In the genomic region with DNA sequence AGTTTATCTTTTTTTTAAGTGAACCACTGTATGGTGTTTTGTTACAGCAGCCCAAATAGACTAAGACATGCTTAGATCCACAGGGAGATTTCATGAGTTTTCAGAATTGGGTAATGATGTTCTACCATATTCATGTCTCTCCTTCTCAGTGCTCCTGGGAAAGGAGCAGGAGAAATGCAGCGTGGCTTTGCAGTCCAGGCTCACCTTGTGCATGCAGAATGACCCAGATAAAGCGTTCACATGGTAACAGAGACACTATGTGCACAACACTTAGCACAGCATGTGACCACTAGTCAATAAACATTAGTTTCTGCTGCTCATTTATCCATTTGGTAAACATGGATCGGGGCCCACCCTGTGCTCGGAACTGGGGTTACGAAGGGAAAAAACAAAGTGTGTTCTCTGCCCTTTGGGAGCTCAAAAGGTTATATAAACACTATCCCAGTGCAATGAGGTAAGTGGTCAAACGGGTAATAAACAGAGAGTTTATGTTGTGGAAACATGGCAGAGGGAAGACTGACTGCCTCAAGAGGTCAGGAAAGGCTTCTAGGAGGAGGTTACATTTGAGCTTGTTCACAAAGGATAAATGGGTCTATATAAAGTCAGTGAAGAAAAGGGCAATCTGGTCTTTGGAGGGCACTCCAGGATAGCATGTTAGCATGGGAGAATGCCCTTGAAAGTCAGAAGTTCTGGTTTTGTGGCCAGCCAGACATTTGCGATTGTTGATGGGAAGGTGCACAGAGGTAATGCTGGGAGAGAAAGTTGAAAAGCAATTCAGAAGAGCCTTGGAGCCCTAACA, we compare ENCODE assay signal across 12 cellular contexts.
DNase-seq lines count a peak whose midpoint lies in the region; FAIRE-seq and TF ChIP-seq lines count a peak whose summit lies in the region.
"Had no signal": no experiment of that assay in that cellular context is flagged by ENCODE, and none has a peak within 500 bp of the region (broad histone marks: within the 10 kb centered on the region; RNA-seq: fewer than 3 reads in every experiment).

No MANE protein-coding gene starts in this region.

- no peak for TF ChIP-seq EP300 in H1 (IDR thresholded peaks at IDR 0.05; ENCODE audit: borderline replicate concordance in 1 of 2, low read depth in 2 of 2, low read length in 2 of 2)

- H3K4me1 ChIP-seq in H1 (replicated peaks in 1 of 4; ENCODE audit: control insufficient read depth in 3 of 4, insufficient read depth in 4 of 4, low read length in 3 of 4) (peaks cover 0 to 2% (median 0%) of the 10 kb centered on the region in 4 experiments; a peak in 1 of 7 replicates), mesendoderm (ENCODE audit: control insufficient read depth, low read depth, low read length) (no peaks in the 10 kb centered on the region), spleen (no peaks in the 10 kb centered on the region)
- H3K4me1 ChIP-seq in effector memory CD4-positive, alpha-beta T cell (ENCODE audit: control insufficient read depth, insufficient read depth, low read length, poor library complexity, severe bottlenecking) = no peaks in the 10 kb centered on the region
- H3K4me1 ChIP-seq: HAP-1 had no signal

- H2BK120ac ChIP-seq in H1 (replicated peaks; ENCODE audit: low read depth, low read length) (no peak overlapping the region), mesendoderm (ENCODE audit: low read depth, low read length) (no peak overlapping the region)

- H3K27me3 ChIP-seq in H1 (replicated peaks in 1 of 4; ENCODE audit: control insufficient read depth in 3 of 4, extremely low read depth in 1 of 4, insufficient read depth in 3 of 4, low read length in 3 of 4) (no peaks in the 10 kb centered on the region), mesendoderm (ENCODE audit: insufficient read depth, low read length, poor library complexity) (no peaks in the 10 kb centered on the region), spleen (replicated peaks in 1 of 7) (no peaks in the 10 kb centered on the region)
- no peaks in the 10 kb centered on the region for H3K27me3 ChIP-seq in effector memory CD4-positive, alpha-beta T cell (replicated peaks; ENCODE audit: control insufficient read depth, insufficient read depth, low read length, poor library complexity, severe bottlenecking)
- H3K27me3 ChIP-seq: SJSA1 had no signal

- intact Hi-C loops in spleen (cut with DNase I; ENCODE audit: low total_unique reads) = no loop called here

- H3K9me3 ChIP-seq in H1 (ENCODE audit: insufficient read depth in 2 of 2, low read depth in 1 of 2, low read length in 1 of 2) = no peaks in the 10 kb centered on the region
- H3K9me3 ChIP-seq in effector memory CD4-positive, alpha-beta T cell (ENCODE audit: control insufficient read depth, low read length) = no peaks in the 10 kb centered on the region
- peaks cover 0 to 12% (median 0%) of the 10 kb centered on the region in 8 donors for H3K9me3 ChIP-seq in spleen
- H3K9me3 ChIP-seq: HAP-1 had no signal

- FAIRE-seq in H1 (lab: Jason Lieb, UNC) = no peak

- no peak overlapping the region for H3K4me2 ChIP-seq in H1 (ENCODE audit: insufficient read depth in 1 of 2, low read depth in 2 of 2, low read length in 2 of 2)
- no peak overlapping the region for H3K4me2 ChIP-seq in mesendoderm (ENCODE audit: low read length)

- H3K56ac ChIP-seq in H1 (replicated peaks; ENCODE audit: insufficient read length, low read depth, low read length) (no peak overlapping the region), mesendoderm (ENCODE audit: low read length) (peak overlapping the region; percentile 38)

- H3K36me3 ChIP-seq in H1 (ENCODE audit: control insufficient read depth in 2 of 4, insufficient read depth in 4 of 4, low read length in 3 of 4) (no peaks in the 10 kb centered on the region), mesendoderm (ENCODE audit: control insufficient read depth, insufficient read depth, low read length) (no peaks in the 10 kb centered on the region), spleen (no peaks in the 10 kb centered on the region)
- H3K36me3 ChIP-seq in effector memory CD4-positive, alpha-beta T cell (ENCODE audit: control insufficient read depth, insufficient read depth, low read length) = no peaks in the 10 kb centered on the region
- H3K36me3 ChIP-seq: HAP-1, SJSA1 had no signal

- H4K8ac ChIP-seq in H1 (ENCODE audit: extremely low read depth, insufficient read depth, low read length) = no peak overlapping the region
- H4K8ac ChIP-seq in mesendoderm (ENCODE audit: low read depth, low read length) = no peak overlapping the region

- H2BK5ac ChIP-seq in H1 (ENCODE audit: low read depth, low read length) = no peak overlapping the region
- H2BK5ac ChIP-seq in mesendoderm (ENCODE audit: low read length) = no peak overlapping the region

- H4K20me1 ChIP-seq in H1 (replicated peaks in 1 of 2; ENCODE audit: control insufficient read depth in 1 of 2, insufficient read depth in 2 of 2, low read length in 2 of 2) = no peaks in the 10 kb centered on the region

- H3K79me2 ChIP-seq in H1 (ENCODE audit: control insufficient read depth in 1 of 2, insufficient read depth in 2 of 2, low read length in 2 of 2) (no peaks in the 10 kb centered on the region), mesendoderm (ENCODE audit: control insufficient read depth, insufficient read depth, low read length) (no peaks in the 10 kb centered on the region)

- H2BK15ac ChIP-seq in H1 (ENCODE audit: low read length) (no peak overlapping the region), mesendoderm (replicated peaks; ENCODE audit: low read depth) (no peak overlapping the region)

- TF ChIP-seq CTCF in H1 (IDR thresholded peaks at IDR 0.05; ENCODE audit: control extremely low read depth in 1 of 3, insufficient read depth in 1 of 3, low read depth in 1 of 3, low read length in 3 of 3) (no peak), spleen (IDR thresholded peaks at IDR 0.05 in 8 of 11, conservative IDR thresholded peaks at IDR 0.05 in 3 of 11) (no peak)

- POLR2A ChIA-PET in H1 (lab: Charles Lee; ENCODE audit: partially characterized antibody) = no interaction called here

- no peaks in the 10 kb centered on the region for H3K79me1 ChIP-seq in H1 (ENCODE audit: low read depth, low read length)
- no peaks in the 10 kb centered on the region for H3K79me1 ChIP-seq in mesendoderm (ENCODE audit: low read length)

- DNase-seq in COR-L47 (lab: John Stamatoyannopoulos, UW) = peak; percentile 16
- peak; percentile 95 for DNase-seq in NCI-H748 (lab: John Stamatoyannopoulos, UW; ENCODE audit: unreplicated experiment)
- DNase-seq in H1 (ENCODE audit: low read depth in 1 of 2, low spot score in 2 of 2) = no peak
- DNase-seq in mesendoderm = no peak
- no peak for DNase-seq in effector CD4-positive, alpha-beta T cell
- no peak for DNase-seq in effector memory CD4-positive, alpha-beta T cell
- DNase-seq in spleen = no peak
- DNase-seq: DMS79, Kasumi-1 had no signal

- H2AFZ ChIP-seq in H1 (ENCODE audit: low read length) = 0 out of 2 replicates have a peak overlapping the region, but pooled peaks have one; percentile 5

- H3K9ac ChIP-seq in H1 (replicated peaks in 1 of 4; ENCODE audit: extremely low read depth in 1 of 4, low read depth in 3 of 4, low read length in 3 of 4) = no peak overlapping the region
- no peak overlapping the region for H3K9ac ChIP-seq in mesendoderm (ENCODE audit: low read length)

- no peak overlapping the region for H2BK12ac ChIP-seq in H1 (ENCODE audit: low read depth, low read length)

- H3K27ac ChIP-seq in H1 (ENCODE audit: low read depth, low read length) (no peak overlapping the region), mesendoderm (ENCODE audit: low read depth, low read length) (no peak overlapping the region), spleen (peak overlapping the region in 1 of 8 donors; percentile 14)
- H3K27ac ChIP-seq in effector memory CD4-positive, alpha-beta T cell (ENCODE audit: insufficient read depth, low read length, poor library complexity, severe bottlenecking) = no peak overlapping the region
- H3K27ac ChIP-seq: RWPE1, SJSA1 had no signal

- H2BK20ac ChIP-seq in H1 (ENCODE audit: low read length) = no peak overlapping the region

- TF ChIP-seq POLR2A in H1 (IDR thresholded peaks at IDR 0.05; ENCODE audit: control extremely low read depth in 1 of 2, low read depth in 2 of 2, low read length in 2 of 2) (no peak), spleen (IDR thresholded peaks at IDR 0.05) (no peak)

- CTCF ChIA-PET in H1 (lab: Charles Lee; ENCODE audit: partially characterized antibody) = interaction anchor here (0.5 to 3.0 kb wide), 22 partner anchors 8 to 1403 kb away, joined by 3 to 16 read pairs (median 4); no protein-coding TSS in a partner anchor

- H2AK5ac ChIP-seq in H1 (ENCODE audit: low read depth, low read length) (no peak overlapping the region), mesendoderm (ENCODE audit: low read length) (no peak overlapping the region)

- H3K23me2 ChIP-seq in H1 (ENCODE audit: low read depth, low read length) = peaks cover 3% of the 10 kb centered on the region; the same call in 1 of the 2 replicates

- H3K18ac ChIP-seq in H1 (ENCODE audit: extremely low read depth, low read length) = no peak overlapping the region
- no peak overlapping the region for H3K18ac ChIP-seq in mesendoderm (ENCODE audit: low read length)

- no peak overlapping the region for H3K14ac ChIP-seq in H1 (ENCODE audit: insufficient read length)

- H3K4ac ChIP-seq in H1 (replicated peaks; ENCODE audit: insufficient read length, low read depth, low read length) (no peak overlapping the region), mesendoderm (ENCODE audit: low read depth, low read length) (no peak overlapping the region)

- 0 out of 4 replicates have a peak, but pooled peaks of 1 of the 2 experiments have one; percentile 10 for TF ChIP-seq RAD21 in H1 (IDR thresholded peaks at IDR 0.05 in 1 of 2, conservative IDR thresholded peaks at IDR 0.05 in 1 of 2; ENCODE audit: low read depth in 2 of 2, low read length in 2 of 2)

- 85% methylated on average over 7 of the region's 7 CpGs; no CpG with 5 or more reads in 1 of the 2 experiments for WGBS in H1 (ENCODE audit: extremely low coverage in 1 of 2, insufficient coverage in 1 of 2, insufficient read length in 1 of 2, insufficient replicate concordance in 2 of 2, low coverage in 1 of 2, low lambda C conversion rate in 2 of 2, missing lambda C conversion rate in 1 of 2), 2 experiments
- no CpG with 5 or more reads among the region's 7 CpGs for WGBS in mesendoderm (ENCODE audit: extremely low coverage, insufficient coverage, low lambda C conversion rate)
- WGBS in spleen, 5 donors = 73 to 81% (median 80%) methylated on average over 7 of the region's 7 CpGs

- H4K91ac ChIP-seq in H1 (replicated peaks; ENCODE audit: insufficient read length, low read length) = no peak overlapping the region

- H3K23ac ChIP-seq in H1 (ENCODE audit: insufficient read length) (no peak overlapping the region), mesendoderm (ENCODE audit: low read length) (no peak overlapping the region)

- H3K4me3 ChIP-seq in H1 (ENCODE audit: extremely low read depth in 1 of 4, insufficient read depth in 2 of 4, low read depth in 3 of 4, low read length in 4 of 4) = no peak overlapping the region
- no peak overlapping the region for H3K4me3 ChIP-seq in mesendoderm (ENCODE audit: low read length)
- H3K4me3 ChIP-seq in effector memory CD4-positive, alpha-beta T cell (ENCODE audit: insufficient read depth, low read depth, low read length, poor library complexity, severe bottlenecking) = no peak overlapping the region
- no peak overlapping the region for H3K4me3 ChIP-seq in spleen
- H3K4me3 ChIP-seq: HAP-1, SJSA1 had no signal

- no peak overlapping the region for H4K5ac ChIP-seq in H1 (ENCODE audit: insufficient read length, low read depth, low read length)
- no peak overlapping the region for H4K5ac ChIP-seq in mesendoderm (ENCODE audit: low read length)

Comparison
In these comparisons a context has a peak if more than half of its experiments do, and no peak if none do; other contexts are left out.
1. DNase-seq: peak in COR-L47 (single experiment) and NCI-H748 (single experiment); none in H1 (0 of 2), mesendoderm (single experiment), effector CD4-positive, alpha-beta T cell (single experiment), effector memory CD4-positive, alpha-beta T cell (0 of 3) and spleen (single experiment).